ENCODE assay signal across 1 cellular context in the genomic region with DNA sequence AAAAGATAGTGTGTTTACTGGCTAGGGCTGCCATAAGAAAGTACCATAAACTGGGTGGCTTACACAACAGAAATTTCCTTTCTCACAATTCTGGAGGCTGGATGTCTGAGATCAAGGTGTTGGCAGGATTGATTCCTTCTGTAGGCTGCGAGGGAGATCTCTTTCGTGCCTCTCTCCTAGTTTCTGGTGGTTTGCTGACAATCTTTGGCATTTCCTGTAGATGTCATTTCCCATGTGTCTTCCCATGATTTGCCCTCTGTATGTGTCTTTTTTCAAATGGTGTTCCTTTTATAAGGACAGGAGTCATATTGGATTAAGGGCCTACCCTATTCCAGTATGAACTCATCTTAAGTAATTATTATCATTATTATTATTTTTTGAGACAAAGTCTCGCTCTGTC.
TF ChIP-seq lines count a peak whose summit lies in the region.

No MANE protein-coding gene starts in this region.

TF ChIP-seq in IMR-90, 13 proteins besides CTCF, POLR2A, EP300 and RAD21 (continued from another document):
- no peak for TF ChIP-seq MXI1 (IDR thresholded peaks at IDR 0.05; ENCODE audit: borderline replicate concordance, low read depth, low read length)
- TF ChIP-seq, protein P1, sequence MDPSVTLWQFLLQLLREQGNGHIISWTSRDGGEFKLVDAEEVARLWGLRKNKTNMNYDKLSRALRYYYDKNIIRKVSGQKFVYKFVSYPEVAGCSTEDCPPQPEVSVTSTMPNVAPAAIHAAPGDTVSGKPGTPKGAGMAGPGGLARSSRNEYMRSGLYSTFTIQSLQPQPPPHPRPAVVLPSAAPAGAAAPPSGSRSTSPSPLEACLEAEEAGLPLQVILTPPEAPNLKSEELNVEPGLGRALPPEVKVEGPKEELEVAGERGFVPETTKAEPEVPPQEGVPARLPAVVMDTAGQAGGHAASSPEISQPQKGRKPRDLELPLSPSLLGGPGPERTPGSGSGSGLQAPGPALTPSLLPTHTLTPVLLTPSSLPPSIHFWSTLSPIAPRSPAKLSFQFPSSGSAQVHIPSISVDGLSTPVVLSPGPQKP (IDR thresholded peaks at IDR 0.05; ENCODE audit: borderline replicate concordance, low read depth, low read length): no peak
